ENCODE assay signal across 27 cellular contexts in the genomic region with DNA sequence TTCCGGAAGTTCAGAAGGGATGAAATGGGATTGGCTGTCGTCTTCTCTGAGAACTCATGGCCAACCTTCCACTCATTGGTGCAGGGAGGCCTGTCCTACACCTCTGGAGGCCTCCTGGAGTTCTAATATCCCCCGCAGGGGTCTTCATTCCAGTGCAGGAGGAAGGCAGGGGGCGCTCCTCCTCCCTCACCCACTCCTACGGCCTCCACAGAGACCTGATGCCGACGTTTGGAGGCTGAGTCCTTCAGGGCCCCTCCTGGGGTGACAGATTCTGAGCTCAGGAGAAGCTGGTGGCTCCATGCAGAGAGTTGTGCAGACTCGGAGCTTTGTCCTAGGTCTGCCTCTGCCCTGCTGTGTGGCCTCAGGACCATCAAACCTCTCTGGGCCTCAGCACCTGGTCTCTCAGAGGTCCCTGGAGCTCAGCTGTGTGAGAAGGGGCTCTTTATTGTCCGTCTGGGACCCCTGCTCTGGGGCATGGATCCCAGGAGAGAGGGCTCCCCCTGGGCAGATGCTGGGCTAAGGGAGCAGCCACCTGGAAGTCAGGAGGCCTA.
"Had no signal": no experiment of that assay in that cellular context is flagged by ENCODE, and none has a peak within 500 bp of the region (broad histone marks: within the 10 kb centered on the region; RNA-seq: fewer than 3 reads in every experiment).

No MANE protein-coding gene starts in this region.

- FAIRE-seq: bronchial epithelial cell, TTC549 had no signal

- ATAC-seq: activated naive CD4-positive, alpha-beta T cell treated with anti-CD3 and anti-CD28 coated beads, Interleukin-2, amount 50 U/mL, for 72 hours; activated naive CD8-positive, alpha-beta T cell treated with anti-CD3 and anti-CD28 coated beads, Interleukin-2, amount 50 U/mL, for 24 hours; activated T-cell treated with anti-CD3 and anti-CD28 coated beads, Interleukin-2, amount 50 U/mL, for 4 hours; body of pancreas had no signal

- H3K36me3 Mint-ChIP-seq: activated CD4-positive, alpha-beta memory T cell treated with anti-CD3 and anti-CD28 coated beads for 36 hours; activated naive CD4-positive, alpha-beta T cell treated with anti-CD3 and anti-CD28 coated beads, Interleukin-2, amount 50 U/mL, for 72 hours had no signal

- H3K27me3 ChIP-seq: ascending aorta, body of pancreas, Peyer's patch had no signal

- H3K4me3 Mint-ChIP-seq: activated B cell treated with CpG ODN at 0.5 μM for 24 hours; activated CD4-positive, alpha-beta memory T cell treated with anti-CD3 and anti-CD28 coated beads for 36 hours; activated CD4-positive, alpha-beta T cell treated with anti-CD3 and anti-CD28 coated beads, Interleukin-2, amount 10 ng/mL, durations not matched to agents 7 days and 5 days; activated naive CD8-positive, alpha-beta T cell treated with anti-CD3 and anti-CD28 coated beads, Interleukin-2, amount 50 U/mL, for 24 hours; activated T-cell treated with anti-CD3 and anti-CD28 coated beads, Interleukin-2, amount 50 U/mL, for 4 hours; T-helper 1 cell treated with Interleukin-12 subunit alpha and Interleukin-12 subunit beta and Interleukin-4 antibody, amounts not matched to agents 30 μg/mL and 1 μg/mL, for 36 hours had no signal

- H3K9me3 Mint-ChIP-seq: activated B cell treated with CpG ODN at 0.5 μM for 24 hours; activated CD4-positive, alpha-beta memory T cell treated with anti-CD3 and anti-CD28 coated beads for 36 hours; activated CD4-positive, alpha-beta T cell treated with anti-CD3 and anti-CD28 coated beads, Interleukin-2, amount 10 ng/mL, durations not matched to agents 7 days and 5 days; activated naive CD4-positive, alpha-beta T cell treated with anti-CD3 and anti-CD28 coated beads, Interleukin-2, amount 50 U/mL, for 72 hours; activated naive CD8-positive, alpha-beta T cell treated with anti-CD3 and anti-CD28 coated beads, Interleukin-2, amount 50 U/mL, for 24 hours; activated T-cell treated with anti-CD3 and anti-CD28 coated beads, Interleukin-2, amount 50 U/mL, for 4 hours; T-helper 1 cell treated with Interleukin-12 subunit alpha and Interleukin-12 subunit beta and Interleukin-4 antibody, amounts not matched to agents 30 μg/mL and 1 μg/mL, for 36 hours had no signal

- H3K4me1 Mint-ChIP-seq: activated B cell treated with CpG ODN at 0.5 μM for 24 hours; activated CD4-positive, alpha-beta T cell treated with anti-CD3 and anti-CD28 coated beads, Interleukin-2, amount 10 ng/mL, durations not matched to agents 7 days and 5 days; activated naive CD8-positive, alpha-beta T cell treated with anti-CD3 and anti-CD28 coated beads, Interleukin-2, amount 50 U/mL, for 24 hours had no signal

- H3K27ac Mint-ChIP-seq: activated B cell treated with CpG ODN at 0.5 μM for 24 hours; activated CD4-positive, alpha-beta memory T cell treated with anti-CD3 and anti-CD28 coated beads for 36 hours; activated CD4-positive, alpha-beta T cell treated with anti-CD3 and anti-CD28 coated beads, Interleukin-2, amount 10 ng/mL, durations not matched to agents 7 days and 5 days; activated naive CD8-positive, alpha-beta T cell treated with anti-CD3 and anti-CD28 coated beads, Interleukin-2, amount 50 U/mL, for 24 hours; T-helper 1 cell treated with Interleukin-12 subunit alpha and Interleukin-12 subunit beta and Interleukin-4 antibody, amounts not matched to agents 30 μg/mL and 1 μg/mL, for 36 hours had no signal

- H3K36me3 ChIP-seq: ascending aorta, Peyer's patch had no signal

- H3K9me3 ChIP-seq: ascending aorta, body of pancreas, Peyer's patch had no signal

- DNase-seq: activated B cell treated with CpG ODN at 0.5 μM for 24 hours; activated CD4-positive, alpha-beta memory T cell treated with anti-CD3 and anti-CD28 coated beads for 36 hours; activated CD4-positive, alpha-beta T cell treated with anti-CD3 and anti-CD28 coated beads for 1 hour; activated CD4-positive, alpha-beta T cell treated with anti-CD3 and anti-CD28 coated beads, Interleukin-2, amount 10 ng/mL, durations not matched to agents 7 days and 5 days; activated CD8-positive, alpha-beta memory T cell treated with anti-CD3 and anti-CD28 coated beads for 24 hours; activated effector memory CD4-positive, alpha-beta T cell treated with anti-CD3 and anti-CD28 coated beads, Interleukin-2, amount 50 U/mL, for 16 hours; activated naive CD4-positive, alpha-beta T cell treated with Interleukin-2 at 50 U/mL for 16 hours; activated naive CD8-positive, alpha-beta T cell treated with anti-CD3 and anti-CD28 coated beads, Interleukin-2, amount 50 U/mL, for 24 hours; activated T-cell treated with anti-CD3 and anti-CD28 coated beads, Interleukin-2, amount 50 U/mL, for 4 hours; amniotic stem cell; body of pancreas; central memory CD4-positive, alpha-beta T cell; KG1; NCI-H1092; NCI-H1417; NCI-H1930; NCI-H2171 treated with DMSO at 0.1 percent for 48 hours; NCI-H226; NCI-H526; NCI-H82; Peyer's patch; SHP77 had no signal

- H3K27ac ChIP-seq: ascending aorta, body of pancreas, Peyer's patch had no signal

- H3K4me1 ChIP-seq: ascending aorta, body of pancreas, Peyer's patch had no signal

- H3K4me3 ChIP-seq: ascending aorta, body of pancreas, Peyer's patch had no signal
